In the genomic region with DNA sequence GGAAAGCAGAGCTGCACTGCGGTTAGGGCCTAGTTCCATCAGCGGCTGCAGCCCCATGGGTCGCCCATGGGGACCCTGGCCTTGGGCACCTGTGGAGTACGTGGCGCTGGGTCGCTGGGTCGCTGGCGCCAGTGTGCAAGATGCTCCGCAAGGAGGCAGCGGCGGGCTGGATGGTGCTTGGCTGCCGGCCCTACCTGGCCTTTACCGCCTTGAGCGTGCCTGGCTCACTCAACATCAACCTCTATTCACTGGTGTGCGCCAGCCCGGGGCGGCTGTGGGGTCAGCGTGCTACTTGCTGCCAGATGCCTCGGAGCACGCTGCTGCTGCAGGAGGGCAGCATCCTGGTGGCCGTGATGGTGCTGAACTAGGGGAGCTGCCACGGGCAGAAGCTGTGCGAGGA, we compare ENCODE assay signal across 23 cellular contexts.
DNase-seq lines count a peak whose midpoint lies in the region; ATAC-seq, FAIRE-seq and TF ChIP-seq lines count a peak whose summit lies in the region.
"Had no signal": no experiment of that assay in that cellular context is flagged by ENCODE, and none has a peak within 500 bp of the region (broad histone marks: within the 10 kb centered on the region; RNA-seq: fewer than 3 reads in every experiment).

No MANE protein-coding gene starts in this region.

- H4K20me1 ChIP-seq in K562 (replicated peaks; ENCODE audit: control insufficient read depth, insufficient read depth, low read length), result no peaks in the 10 kb centered on the region

- TF ChIP-seq POLR2A in K562 (conservative IDR thresholded peaks at IDR 0.05), result no peak
- no peak for TF ChIP-seq POLR2A in stomach (IDR thresholded peaks at IDR 0.05)

- intact Hi-C loops in K562 (cut with micrococcal nuclease), result no loop called here
- intact Hi-C loops in stomach (cut with DNase I; ENCODE audit: low total_unique reads), result no loop called here

- H3K9me1 ChIP-seq in K562 (ENCODE audit: control insufficient read depth, insufficient read depth, low read length), result no peaks in the 10 kb centered on the region

- H3K27ac ChIP-seq in K562 (ENCODE audit: extremely low read depth, low read depth, low read length) (no peak overlapping the region), stomach (no peak overlapping the region), caudate nucleus (ENCODE audit: low read depth, low read length) (no peak overlapping the region)
- H3K27ac ChIP-seq: gastroesophageal sphincter, RWPE1 had no signal

- TF ChIP-seq EP300 in K562 (IDR thresholded peaks at IDR 0.05; ENCODE audit: low read length), result no peak
- TF ChIP-seq EP300 in stomach (IDR thresholded peaks at IDR 0.05), result no peak

- ATAC-seq in K562 (peak; percentile 49), GM19023 (IDR thresholded peaks at IDR 0.05; ENCODE audit: unreplicated experiment) (no peak)
- ATAC-seq: gastroesophageal sphincter, SK-N-SH treated with all-trans-retinoic acid at 6 μM for 48 hours had no signal

- peak; percentile 46 for DNase-seq in activated CD4-positive, alpha-beta T cell treated with anti-CD3 and anti-CD28 coated beads for 48 hours
- DNase-seq in activated CD4-positive, alpha-beta T cell treated with anti-CD3 and anti-CD28 coated beads for 4 hours, result no peak
- peak in 1 of 4 experiments; percentile 18 for DNase-seq in K562 (ENCODE audit: extremely low read depth in 1 of 4, low spot score in 3 of 4)
- DNase-seq in islet precursor cell, result peak; percentile 77
- DNase-seq in progenitor cell of endocrine pancreas (ENCODE audit: low spot score, unreplicated experiment), result peak; percentile 28
- DNase-seq in stomach, result no peak
- DNase-seq in caudate nucleus (lab: John Stamatoyannopoulos, UW), result no peak
- DNase-seq: 8988T; activated B cell treated with CpG ODN at 0.5 μM for 24 hours; activated CD8-positive, alpha-beta memory T cell treated with anti-CD3 and anti-CD28 coated beads for 24 hours; activated naive CD4-positive, alpha-beta T cell treated with Interleukin-2 at 50 U/mL for 16 hours; activated T-cell treated with anti-CD3 and anti-CD28 coated beads, Interleukin-2, amount 50 U/mL, for 24 hours; GF-D8; NCI-H1092 treated with DMSO at 0.1 percent for 48 hours; NCI-H1930; stimulated activated CD4-positive, alpha-beta T cell treated with anti-CD3 and anti-CD28 coated beads, Interleukin-12 subunit alpha, Interleukin-12 subunit beta, amount 100 ng/mL, for 4 hours; trophoblast cell had no signal

- no peak overlapping the region for H3K27ac Mint-ChIP-seq in progenitor cell of endocrine pancreas
- H3K27ac Mint-ChIP-seq: activated B cell treated with CpG ODN at 0.5 μM for 24 hours; activated T-cell treated with anti-CD3 and anti-CD28 coated beads, Interleukin-2, amount 50 U/mL, for 24 hours; T-helper 2 cell treated with Interferon-gamma antibody and Interleukin-4, amounts not matched to agents 5 μg/mL and 100 μg/mL, for 36 hours had no signal

- no peak for FAIRE-seq in K562 (lab: Jason Lieb, UNC)
- FAIRE-seq: astrocyte had no signal

- H3K79me2 ChIP-seq in K562 (ENCODE audit: control insufficient read depth, insufficient read depth, low read length), result no peaks in the 10 kb centered on the region

- peaks cover 59% of the 10 kb centered on the region for H3K27me3 Mint-ChIP-seq in progenitor cell of endocrine pancreas

- H3K4me3 ChIP-seq in K562 (no peak overlapping the region), stomach (no peak overlapping the region)
- H3K4me3 ChIP-seq: gastroesophageal sphincter had no signal

- CTCF ChIA-PET in K562 (lab: Yijun Ruan, JAX; ENCODE audit: low intra/inter-chr PET ratio), result no interaction called here

- in situ Hi-C loops in K562 (cut with MboI), result no loop called here

- no peaks in the 10 kb centered on the region for H3K9me3 ChIP-seq in K562 (replicated peaks; ENCODE audit: control insufficient read depth, insufficient read depth, low read depth, low read length)
- no peaks in the 10 kb centered on the region for H3K9me3 ChIP-seq in stomach
- H3K9me3 ChIP-seq: gastroesophageal sphincter had no signal

- H3K4me1 Mint-ChIP-seq in progenitor cell of endocrine pancreas (ENCODE audit: low read depth), result peaks cover 14% of the 10 kb centered on the region

- H2AFZ ChIP-seq in K562 (ENCODE audit: low read depth, low read length), result no peak overlapping the region

- no peaks in the 10 kb centered on the region for H3K36me3 Mint-ChIP-seq in progenitor cell of endocrine pancreas (ENCODE audit: insufficient read depth)

- POLR2A ChIA-PET in K562 (lab: Yijun Ruan, JAX), result no interaction called here

- H3K27me3 ChIP-seq in K562 (ENCODE audit: control insufficient read depth in 2 of 2, insufficient read depth in 2 of 2, low read length in 2 of 2) (peaks cover 18 to 39% of the 10 kb centered on the region in 2 experiments; a peak in 4 of 5 replicates), stomach (peaks cover 35 to 83% (median 41%) of the 10 kb centered on the region in 3 donors)

- H3K9ac ChIP-seq in K562 (ENCODE audit: insufficient read depth in 1 of 2, low read depth in 2 of 2, low read length in 2 of 2), result 0 out of 4 replicates have a peak overlapping the region, but pooled peaks of 1 of the 2 experiments have one; percentile 3

- H3K4me2 ChIP-seq in K562 (ENCODE audit: insufficient read depth, low read length), result no peak overlapping the region

- no peak overlapping the region for H3K4me3 Mint-ChIP-seq in progenitor cell of endocrine pancreas (ENCODE audit: low read depth)
- H3K4me3 Mint-ChIP-seq: activated B cell treated with CpG ODN at 0.5 μM for 24 hours; activated T-cell treated with anti-CD3 and anti-CD28 coated beads, Interleukin-2, amount 50 U/mL, for 24 hours; T-helper 2 cell treated with Interferon-gamma antibody and Interleukin-4, amounts not matched to agents 5 μg/mL and 100 μg/mL, for 36 hours had no signal

- no peaks in the 10 kb centered on the region for H3K36me3 ChIP-seq in K562 (ENCODE audit: control insufficient read depth, insufficient read depth, low read length)
- no peaks in the 10 kb centered on the region for H3K36me3 ChIP-seq in stomach
- H3K36me3 ChIP-seq: gastroesophageal sphincter had no signal

- H3K9me3 Mint-ChIP-seq in progenitor cell of endocrine pancreas (ENCODE audit: low read depth), result no peaks in the 10 kb centered on the region
- H3K9me3 Mint-ChIP-seq: activated B cell treated with CpG ODN at 0.5 μM for 24 hours; activated T-cell treated with anti-CD3 and anti-CD28 coated beads, Interleukin-2, amount 50 U/mL, for 24 hours; T-helper 2 cell treated with Interferon-gamma antibody and Interleukin-4, amounts not matched to agents 5 μg/mL and 100 μg/mL, for 36 hours had no signal

- 2% methylated on average over 23 of the region's 23 CpGs for WGBS in K562 (ENCODE audit: insufficient coverage, low coverage, missing lambda C conversion rate)
- 37 to 66% (median 46%) methylated on average over 10 to 23 of the region's 23 CpGs for WGBS in stomach, 5 donors

- no TSS peak for BruUV-seq in K562 (replicated peaks; lab: Mats Ljungman, UMichigan)

- H3K4me1 ChIP-seq in K562 (replicated peaks in 1 of 2; ENCODE audit: control insufficient read depth in 2 of 2, insufficient read depth in 2 of 2, low read length in 2 of 2) (peaks cover 5 to 24% of the 10 kb centered on the region in 2 experiments; a peak in 2 of 5 replicates), stomach (peaks cover 18 to 21% (median 20%) of the 10 kb centered on the region in 4 donors)

- TF ChIP-seq CTCF in K562 (IDR thresholded peaks at IDR 0.05 in 2 of 3, conservative IDR thresholded peaks at IDR 0.05 in 1 of 3; ENCODE audit: insufficient read depth in 2 of 3, low read depth in 1 of 3, low read length in 3 of 3) (peak; percentile 11 to 32 (median 31); a peak in 2 of 6 replicates), progenitor cell of endocrine pancreas (IDR thresholded peaks at IDR 0.05; ENCODE audit: unreplicated experiment) (peak; percentile 47), stomach (IDR thresholded peaks at IDR 0.05) (no peak)

- TF ChIP-seq RAD21 in K562 (CRISPR knock-in tag; conservative IDR thresholded peaks at IDR 0.05 in 1 of 2, IDR thresholded peaks at IDR 0.05 in 1 of 2), result 0 out of 4 replicates have a peak, but pooled peaks of 1 of the 2 experiments have one; percentile 8

TF ChIP-seq in K562, 482 proteins besides CTCF, POLR2A, EP300 and RAD21 (continues in another document):
- TF ChIP-seq BRD9 (IDR thresholded peaks at IDR 0.05; ENCODE audit: low read depth, partially characterized antibody) (no peak), POLR3G (IDR thresholded peaks at IDR 0.05; ENCODE audit: extremely low read depth, insufficient read length, insufficient replicate concordance) (no peak), LARP7 (IDR thresholded peaks at IDR 0.05) (no peak), ZNF707 (CRISPR knock-in tag; conservative IDR thresholded peaks at IDR 0.05) (no peak), ESRRB (CRISPR knock-in tag; IDR thresholded peaks at IDR 0.05; ENCODE audit: borderline replicate concordance) (no peak), ZBTB2 (IDR thresholded peaks at IDR 0.05) (no peak), COPS2 (conservative IDR thresholded peaks at IDR 0.05) (no peak)

Comparison
In these comparisons a context has a peak if more than half of its experiments do, and no peak if none do; other contexts are left out.
1. DNase-seq: peak in activated CD4-positive, alpha-beta T cell treated with anti-CD3 and anti-CD28 coated beads for 48 hours (single experiment), islet precursor cell (single experiment) and progenitor cell of endocrine pancreas (single experiment); none in activated CD4-positive, alpha-beta T cell treated with anti-CD3 and anti-CD28 coated beads for 4 hours (0 of 2), stomach (single experiment) and caudate nucleus (0 of 61).
2. CTCF ChIP-seq: peak in K562 (3 of 3) and progenitor cell of endocrine pancreas (single experiment); none in stomach (0 of 7).